ENCODE assay signal across 9 cellular contexts in genomic region chr1:152869808-152870419, GRCh38. TPM values are rescaled to one million over a fixed set of nuclear protein-coding genes. Genes with fewer than 3 reads are reported as not detected.
DNase-seq lines count a peak whose midpoint lies in the region; ATAC-seq and TF ChIP-seq lines count a peak whose summit lies in the region.
"Had no signal": no experiment of that assay in that cellular context is flagged by ENCODE, and none has a peak within 500 bp of the region (broad histone marks: within the 10 kb centered on the region; RNA-seq: fewer than 3 reads in every experiment).

No MANE protein-coding gene starts in this region.

- no peak overlapping the region for H3K4me3 ChIP-seq in aorta (ENCODE audit: low read length in 2 of 2)
- H3K4me3 ChIP-seq: BLaER1 treated with 17β-estradiol and CSF1 and Interleukin-3, amounts not matched to agents 10 nM and 100 nM had no signal

- ATAC-seq in aorta (ENCODE audit: low FRiP score) = peak; percentile 76

- no peaks in the 10 kb centered on the region for H3K4me1 ChIP-seq in aorta (ENCODE audit: control insufficient read depth in 1 of 2, insufficient read depth in 2 of 2, low read length in 2 of 2)

- peak; percentile 76 to 80 for DNase-seq in NCI-H2081 (lab: John Stamatoyannopoulos, UW)
- DNase-seq in NCI-H2081 treated with DMSO at 0.1 percent for 48 hours (lab: John Stamatoyannopoulos, UW) = no peak
- DNase-seq in SK-MEL-5 (ENCODE audit: low read depth, low spot score) = peak; percentile 92
- peak; percentile 54 for DNase-seq in activated naive CD4-positive, alpha-beta T cell treated with Interleukin-2 at 50 U/mL for 16 hours
- peak; percentile 37 to 89 (median 70) for DNase-seq in head of caudate nucleus
- DNase-seq in pulmonary artery endothelial cell (ENCODE audit: low read depth, low spot score) = peak; percentile 5
- DNase-seq in aorta = peak in 1 of 2 donors; percentile 65

- WGBS in aorta, 2 donors = 29 to 32% methylated on average over 9 of the region's 9 CpGs

- H3K9me3 ChIP-seq in aorta (ENCODE audit: control insufficient read depth, low read length) = no peaks in the 10 kb centered on the region
- H3K9me3 ChIP-seq: BLaER1 treated with 17β-estradiol and CSF1 and Interleukin-3, amounts not matched to agents 10 nM and 100 nM had no signal

- peak; percentile 89 for TF ChIP-seq CTCF in LNCAP (IDR thresholded peaks at IDR 0.05)

- H3K36me3 ChIP-seq in aorta (ENCODE audit: control insufficient read depth in 1 of 2, insufficient read depth in 2 of 2, low read length in 1 of 2) = no peaks in the 10 kb centered on the region
- H3K36me3 ChIP-seq: BLaER1 treated with 17β-estradiol and CSF1 and Interleukin-3, amounts not matched to agents 10 nM and 100 nM had no signal

- no peaks in the 10 kb centered on the region for H3K27me3 ChIP-seq in aorta (ENCODE audit: control insufficient read depth in 1 of 2, insufficient read depth in 2 of 2, low read length in 1 of 2)
- H3K27me3 ChIP-seq: BLaER1 treated with 17β-estradiol and CSF1 and Interleukin-3, amounts not matched to agents 10 nM and 100 nM had no signal

- in situ Hi-C loops in SK-MEL-5 (cut with HindIII; ENCODE audit: low pct_unique_long_range_greater_than_20kb, low sequenced_read_pairs) = no loop called here

- H3K27ac ChIP-seq in aorta (ENCODE audit: low read depth in 1 of 2, low read length in 2 of 2) = no peak overlapping the region
- H3K27ac ChIP-seq: BLaER1 treated with 17β-estradiol and CSF1 and Interleukin-3, amounts not matched to agents 10 nM and 100 nM had no signal

- intact Hi-C loops in head of caudate nucleus (cut with DNase I) = loop anchor here (10.0 kb wide), 1 partner anchor 355 kb away; no protein-coding TSS in a partner anchor
- intact Hi-C loops in aorta (cut with DNase I) = loop anchor here in 1 of 2 donors (5.0 kb wide), 2 partner anchors 52 to 352 kb away; no protein-coding TSS in a partner anchor

RNA-seq across cellular contexts. Expression of gene SMCP, which starts 8.2 kb away (rescaled TPM):
- not detected in 2 replicates for total RNA-seq in SK-MEL-5 (2014; rRNA removed; shearing (Covaris generic))
- not detected in 2 replicates for polyA plus RNA-seq in SK-MEL-5 (2015; cell fraction: cytosol; rRNA removed)
- not detected in 2 replicates for polyA plus RNA-seq in SK-MEL-5 (2015; cell fraction: nucleus; rRNA removed)
- total RNA-seq in pulmonary artery endothelial cell (not detected in 2 replicates), aorta (not detected)
- not detected for polyA plus RNA-seq in aorta

RNA-seq across cellular contexts. Expression of gene LCE7A, which starts 10.1 kb away (rescaled TPM):
- not detected in 2 replicates for total RNA-seq in SK-MEL-5 (2014; rRNA removed; shearing (Covaris generic))
- not detected in 2 replicates for polyA plus RNA-seq in SK-MEL-5 (2015; cell fraction: cytosol; rRNA removed)
- not detected in 2 replicates for polyA plus RNA-seq in SK-MEL-5 (2015; cell fraction: nucleus; rRNA removed)
- total RNA-seq in pulmonary artery endothelial cell (not detected in 2 replicates), aorta (not detected)
- not detected for polyA plus RNA-seq in aorta

RNA-seq across cellular contexts. Expression of gene LCE6A, which starts 27.3 kb away (rescaled TPM):
- not detected in 2 replicates for total RNA-seq in SK-MEL-5 (2014; rRNA removed; shearing (Covaris generic))
- not detected in 2 replicates for polyA plus RNA-seq in SK-MEL-5 (2015; cell fraction: cytosol; rRNA removed)
- polyA plus RNA-seq in SK-MEL-5 (2015; cell fraction: nucleus; rRNA removed) = not detected in 2 replicates
- total RNA-seq in pulmonary artery endothelial cell = not detected in 2 replicates
- total RNA-seq in aorta = not detected
- polyA plus RNA-seq in aorta = not detected

RNA-seq across cellular contexts. Expression of gene IVL, which starts 38.4 kb away (rescaled TPM):
- total RNA-seq in SK-MEL-5 (2014; rRNA removed; shearing (Covaris generic)) = not detected in 2 replicates
- polyA plus RNA-seq in SK-MEL-5 (2015; cell fraction: cytosol; rRNA removed) = not detected in 2 replicates
- polyA plus RNA-seq in SK-MEL-5 (2015; cell fraction: nucleus; rRNA removed) = not detected in 2 replicates
- total RNA-seq in pulmonary artery endothelial cell = under 0.01 TPM in 1 of 2 replicates, not detected in the other
- not detected for total RNA-seq in aorta
- polyA plus RNA-seq in aorta = under 1 TPM; 0.13 TPM

RNA-seq across cellular contexts. Expression of gene LCE1A, which starts 42.6 kb away (rescaled TPM):
- not detected in 2 replicates for total RNA-seq in SK-MEL-5 (2014; rRNA removed; shearing (Covaris generic))
- polyA plus RNA-seq in SK-MEL-5 (2015; cell fraction: cytosol; rRNA removed) = not detected in 2 replicates
- not detected in 2 replicates for polyA plus RNA-seq in SK-MEL-5 (2015; cell fraction: nucleus; rRNA removed)
- total RNA-seq in pulmonary artery endothelial cell (not detected in 2 replicates), aorta (not detected)
- polyA plus RNA-seq in aorta = not detected
